In genomic region chr15:34853001-34853758, GRCh38 we compare ENCODE assay signal across 15 cellular contexts. TPM values are rescaled to one million over a fixed set of nuclear protein-coding genes. Genes with fewer than 3 reads are reported as not detected.
DNase-seq lines count a peak whose midpoint lies in the region; ATAC-seq and TF ChIP-seq lines count a peak whose summit lies in the region.
"Had no signal": no experiment of that assay in that cellular context is flagged by ENCODE, and none has a peak within 500 bp of the region (broad histone marks: within the 10 kb centered on the region; RNA-seq: fewer than 3 reads in every experiment).

No MANE protein-coding gene starts in this region.

- DNase-seq in Ammon's horn (ENCODE audit: low spot score) (peak; percentile 5), HT-29 (ENCODE audit: low spot score) (peak; percentile 11), dermis microvascular lymphatic vessel endothelial cell (ENCODE audit: low read depth in 2 of 2) (peak; percentile 64 to 76), colonic mucosa (no peak), NOMO-1 treated with DMSO at 0.1 percent for 48 hours (lab: John Stamatoyannopoulos, UW; ENCODE audit: unreplicated experiment) (no peak)
- no peak for DNase-seq in stimulated activated CD4-positive, alpha-beta T cell treated with anti-CD3 and anti-CD28 coated beads, Interleukin-15, amount 100 ng/mL, for 24 hours
- DNase-seq: activated CD4-positive, alpha-beta memory T cell treated with anti-CD3 and anti-CD28 coated beads, Interleukin-2, amount 10 ng/mL, durations not matched to agents 7 days and 5 days; activated naive CD8-positive, alpha-beta T cell treated with anti-CD3 and anti-CD28 coated beads, Interleukin-2, amount 50 U/mL, for 24 hours; CD4-positive, alpha-beta memory T cell; Kasumi-1; trophoblast cell had no signal

- WGBS in liver, result 48% methylated on average over 2 of the region's 2 CpGs

- no peaks in the 10 kb centered on the region for H3K9me3 ChIP-seq in liver (ENCODE audit: control insufficient read depth in 4 of 4, low read length in 3 of 4)
- no peaks in the 10 kb centered on the region for H3K9me3 ChIP-seq in colonic mucosa

- H3K4me3 ChIP-seq in liver (ENCODE audit: low read depth in 1 of 3, low read length in 3 of 3), result no peak overlapping the region
- no peak overlapping the region for H3K4me3 ChIP-seq in colonic mucosa

- H3K36me3 ChIP-seq in liver (ENCODE audit: control insufficient read depth in 4 of 4, insufficient read depth in 3 of 4, low read depth in 1 of 4, low read length in 3 of 4) (peaks cover 4 to 13% (median 8%) of the 10 kb centered on the region in 4 donors), colonic mucosa (no peaks in the 10 kb centered on the region)

- peak; percentile 12 to 27 for TF ChIP-seq RAD21 in liver (IDR thresholded peaks at IDR 0.05)

- TF ChIP-seq CTCF in liver (IDR thresholded peaks at IDR 0.05; ENCODE audit: low read depth, low read length, missing input control), result no peak
- no peak for TF ChIP-seq CTCF in colonic mucosa (IDR thresholded peaks at IDR 0.05)

- no peak overlapping the region for H3K9ac ChIP-seq in liver (ENCODE audit: low read depth in 1 of 2, low read length in 2 of 2)
- no peak overlapping the region for H3K9ac ChIP-seq in colonic mucosa (ENCODE audit: low read depth in 2 of 2, low read length in 2 of 2)

- H3K4me1 ChIP-seq in liver (ENCODE audit: control insufficient read depth in 4 of 4, insufficient read depth in 4 of 4, low read length in 3 of 4) (peaks cover 4 to 25% (median 12%) of the 10 kb centered on the region in 4 donors), colonic mucosa (no peaks in the 10 kb centered on the region)

- H3K27ac ChIP-seq in liver (ENCODE audit: low read depth in 1 of 2, low read length in 2 of 2) (no peak overlapping the region), colonic mucosa (no peak overlapping the region)

- intact Hi-C loops in colonic mucosa (cut with DNase I), result no loop called here

- ATAC-seq in GM21381 (IDR thresholded peaks at IDR 0.05; ENCODE audit: unreplicated experiment), result no peak
- ATAC-seq: activated naive CD8-positive, alpha-beta T cell treated with anti-CD3 and anti-CD28 coated beads, Interleukin-2, amount 50 U/mL, for 24 hours; esophagus mucosa had no signal

- H3K27me3 ChIP-seq in liver (ENCODE audit: control insufficient read depth in 4 of 4, insufficient read depth in 4 of 4, low read length in 3 of 4), result no peaks in the 10 kb centered on the region
- no peaks in the 10 kb centered on the region for H3K27me3 ChIP-seq in colonic mucosa

TF ChIP-seq in liver, 16 proteins besides CTCF, POLR2A, EP300 and RAD21:
- no peak for TF ChIP-seq TAF1 (conservative IDR thresholded peaks at IDR 0.05)
- no peak for TF ChIP-seq FOXA2 (IDR thresholded peaks at IDR 0.05)
- TF ChIP-seq HNF4A (conservative IDR thresholded peaks at IDR 0.05), result peak in 1 of 2 donors; percentile 50
- TF ChIP-seq NR2F2 (IDR thresholded peaks at IDR 0.05), result peak; percentile 60
- TF ChIP-seq EGR1 (IDR thresholded peaks at IDR 0.05; ENCODE audit: low read depth in 2 of 2), result no peak
- peak; percentile 32 for TF ChIP-seq SP1 (IDR thresholded peaks at IDR 0.05)
- no peak for TF ChIP-seq JUND (IDR thresholded peaks at IDR 0.05)
- peak; percentile 73 for TF ChIP-seq YY1 (IDR thresholded peaks at IDR 0.05)
- TF ChIP-seq ATF3 (IDR thresholded peaks at IDR 0.05), result no peak
- TF ChIP-seq ZBTB33 (IDR thresholded peaks at IDR 0.05), result no peak
- TF ChIP-seq HNF4G (IDR thresholded peaks at IDR 0.05), result no peak
- TF ChIP-seq MAX (IDR thresholded peaks at IDR 0.05), result peak; percentile 3
- peak in 1 of 2 donors; percentile 60 for TF ChIP-seq GABPA (IDR thresholded peaks at IDR 0.05 in 1 of 2, conservative IDR thresholded peaks at IDR 0.05 in 1 of 2)
- TF ChIP-seq RXRA (IDR thresholded peaks at IDR 0.05), result peak; percentile 54 to 63
- TF ChIP-seq REST (IDR thresholded peaks at IDR 0.05), result no peak
- TF ChIP-seq FOXA1 (IDR thresholded peaks at IDR 0.05), result no peak

RNA-seq across cellular contexts. Expression of gene ACTC1, which starts 57.8 kb away (rescaled TPM):
- total RNA-seq in HT-29 (2014; rRNA removed; shearing (Covaris generic)), result not detected in 2 replicates
- not detected in 2 replicates for total RNA-seq in dermis microvascular lymphatic vessel endothelial cell
- total RNA-seq in liver, result under 1 TPM in 1 of 2 donors, not detected in 1; 0.08 TPM
- under 1 TPM in 1 of 2 donors, not detected in 1; 0.89 TPM for polyA plus RNA-seq in liver
- total RNA-seq in colonic mucosa, result 1 to 10 TPM in 1 of 2 donors, not detected in 1; 4.9 TPM
- total RNA-seq: activated CD4-positive, alpha-beta memory T cell treated with anti-CD3 and anti-CD28 coated beads, Interleukin-2, amount 10 ng/mL, durations not matched to agents 7 days and 5 days; CD4-positive, alpha-beta memory T cell; T-helper 1 cell treated with Interleukin-12 subunit alpha and Interleukin-12 subunit beta and Interleukin-4 antibody, amounts not matched to agents 30 ng/mL and 1 ng/mL, for 36 hours had no signal
- polyA plus RNA-seq: CD4-positive, alpha-beta memory T cell had no signal

Comparison
In these comparisons a context has a peak if more than half of its experiments do, and no peak if none do; other contexts are left out.
1. DNase-seq: peak in Ammon's horn (single experiment), HT-29 (single experiment) and dermis microvascular lymphatic vessel endothelial cell (2 of 2); none in colonic mucosa (single experiment), stimulated activated CD4-positive, alpha-beta T cell treated with anti-CD3 and anti-CD28 coated beads, Interleukin-15, amount 100 ng/mL, for 24 hours (single experiment) and NOMO-1 treated with DMSO at 0.1 percent for 48 hours (single experiment).